1 cellular context compared by ENCODE assay signal in genomic region chr11:118202599-118203422, GRCh38.
TF ChIP-seq lines count a peak whose summit lies in the region.

No MANE protein-coding gene starts in this region.

TF ChIP-seq in HepG2, 621 proteins besides CTCF, POLR2A, EP300 and RAD21 (continued from another document and continues in another):
- TF ChIP-seq, protein P1, sequence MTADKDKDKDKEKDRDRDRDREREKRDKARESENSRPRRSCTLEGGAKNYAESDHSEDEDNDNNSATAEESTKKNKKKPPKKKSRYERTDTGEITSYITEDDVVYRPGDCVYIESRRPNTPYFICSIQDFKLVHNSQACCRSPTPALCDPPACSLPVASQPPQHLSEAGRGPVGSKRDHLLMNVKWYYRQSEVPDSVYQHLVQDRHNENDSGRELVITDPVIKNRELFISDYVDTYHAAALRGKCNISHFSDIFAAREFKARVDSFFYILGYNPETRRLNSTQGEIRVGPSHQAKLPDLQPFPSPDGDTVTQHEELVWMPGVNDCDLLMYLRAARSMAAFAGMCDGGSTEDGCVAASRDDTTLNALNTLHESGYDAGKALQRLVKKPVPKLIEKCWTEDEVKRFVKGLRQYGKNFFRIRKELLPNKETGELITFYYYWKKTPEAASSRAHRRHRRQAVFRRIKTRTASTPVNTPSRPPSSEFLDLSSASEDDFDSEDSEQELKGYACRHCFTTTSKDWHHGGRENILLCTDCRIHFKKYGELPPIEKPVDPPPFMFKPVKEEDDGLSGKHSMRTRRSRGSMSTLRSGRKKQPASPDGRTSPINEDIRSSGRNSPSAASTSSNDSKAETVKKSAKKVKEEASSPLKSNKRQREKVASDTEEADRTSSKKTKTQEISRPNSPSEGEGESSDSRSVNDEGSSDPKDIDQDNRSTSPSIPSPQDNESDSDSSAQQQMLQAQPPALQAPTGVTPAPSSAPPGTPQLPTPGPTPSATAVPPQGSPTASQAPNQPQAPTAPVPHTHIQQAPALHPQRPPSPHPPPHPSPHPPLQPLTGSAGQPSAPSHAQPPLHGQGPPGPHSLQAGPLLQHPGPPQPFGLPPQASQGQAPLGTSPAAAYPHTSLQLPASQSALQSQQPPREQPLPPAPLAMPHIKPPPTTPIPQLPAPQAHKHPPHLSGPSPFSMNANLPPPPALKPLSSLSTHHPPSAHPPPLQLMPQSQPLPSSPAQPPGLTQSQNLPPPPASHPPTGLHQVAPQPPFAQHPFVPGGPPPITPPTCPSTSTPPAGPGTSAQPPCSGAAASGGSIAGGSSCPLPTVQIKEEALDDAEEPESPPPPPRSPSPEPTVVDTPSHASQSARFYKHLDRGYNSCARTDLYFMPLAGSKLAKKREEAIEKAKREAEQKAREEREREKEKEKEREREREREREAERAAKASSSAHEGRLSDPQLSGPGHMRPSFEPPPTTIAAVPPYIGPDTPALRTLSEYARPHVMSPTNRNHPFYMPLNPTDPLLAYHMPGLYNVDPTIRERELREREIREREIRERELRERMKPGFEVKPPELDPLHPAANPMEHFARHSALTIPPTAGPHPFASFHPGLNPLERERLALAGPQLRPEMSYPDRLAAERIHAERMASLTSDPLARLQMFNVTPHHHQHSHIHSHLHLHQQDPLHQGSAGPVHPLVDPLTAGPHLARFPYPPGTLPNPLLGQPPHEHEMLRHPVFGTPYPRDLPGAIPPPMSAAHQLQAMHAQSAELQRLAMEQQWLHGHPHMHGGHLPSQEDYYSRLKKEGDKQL (CRISPR knock-in tag; IDR thresholded peaks at IDR 0.05; ENCODE audit: low read depth): peak; percentile 49; the same call in 1 of the 2 replicates
- TF ChIP-seq ZBTB37 (CRISPR knock-in tag; IDR thresholded peaks at IDR 0.05) (peak; percentile 78; the same call in 1 of the 2 replicates), SIX4 (CRISPR knock-in tag; IDR thresholded peaks at IDR 0.05) (peak; percentile 46), CEBPG (CRISPR knock-in tag; IDR thresholded peaks at IDR 0.05) (peak; percentile 75), YEATS4 (CRISPR knock-in tag; IDR thresholded peaks at IDR 0.05; ENCODE audit: borderline replicate concordance) (peak; percentile 54; the same call in 1 of the 2 replicates), PPARG (CRISPR knock-in tag; conservative IDR thresholded peaks at IDR 0.05) (peak; percentile 87; the same call in 1 of the 2 replicates), CHD2 (IDR thresholded peaks at IDR 0.05; ENCODE audit: low read depth, low read length) (peak; percentile 41; the same call in 1 of the 2 replicates), HNF1B (CRISPR knock-in tag; IDR thresholded peaks at IDR 0.05) (peak; percentile 99), ZNF703 (CRISPR knock-in tag; IDR thresholded peaks at IDR 0.05; ENCODE audit: borderline replicate concordance) (0 out of 2 replicates have a peak, but pooled peaks have one; percentile 64), RFX1 (IDR thresholded peaks at IDR 0.05) (no peak), ZNF704 (CRISPR knock-in tag; IDR thresholded peaks at IDR 0.05; ENCODE audit: borderline replicate concordance) (no peak), SNAI1 (CRISPR knock-in tag; IDR thresholded peaks at IDR 0.05; ENCODE audit: borderline replicate concordance) (peak; percentile 71; the same call in 1 of the 2 replicates), TARDBP (CRISPR knock-in tag; IDR thresholded peaks at IDR 0.05) (peak; percentile 82), MTA1 (CRISPR knock-in tag; IDR thresholded peaks at IDR 0.05; ENCODE audit: borderline replicate concordance) (peak; percentile 74), PITX1 (CRISPR knock-in tag; IDR thresholded peaks at IDR 0.05) (peak; percentile 72; the same call in 1 of the 2 replicates), ATF7-NPFF (CRISPR knock-in tag; IDR thresholded peaks at IDR 0.05; ENCODE audit: low read depth) (no peak), ZNF513 (CRISPR knock-in tag; conservative IDR thresholded peaks at IDR 0.05) (no peak), SOX5 (CRISPR knock-in tag; IDR thresholded peaks at IDR 0.05; ENCODE audit: borderline replicate concordance) (peak; percentile 78), ZNF792 (CRISPR knock-in tag; IDR thresholded peaks at IDR 0.05) (peak; percentile 60; the same call in 1 of the 2 replicates), SAFB2 (CRISPR knock-in tag; IDR thresholded peaks at IDR 0.05; ENCODE audit: borderline replicate concordance, low read depth) (no peak), AGO1 (IDR thresholded peaks at IDR 0.05; ENCODE audit: low read depth, low read length, poor library complexity, severe bottlenecking) (no peak), MTF2 (CRISPR knock-in tag; IDR thresholded peaks at IDR 0.05; ENCODE audit: borderline replicate concordance) (no peak), ZSCAN9 (CRISPR knock-in tag; IDR thresholded peaks at IDR 0.05; ENCODE audit: borderline replicate concordance) (0 out of 2 replicates have a peak, but pooled peaks have one; percentile 30)
- TF ChIP-seq, protein P2, sequence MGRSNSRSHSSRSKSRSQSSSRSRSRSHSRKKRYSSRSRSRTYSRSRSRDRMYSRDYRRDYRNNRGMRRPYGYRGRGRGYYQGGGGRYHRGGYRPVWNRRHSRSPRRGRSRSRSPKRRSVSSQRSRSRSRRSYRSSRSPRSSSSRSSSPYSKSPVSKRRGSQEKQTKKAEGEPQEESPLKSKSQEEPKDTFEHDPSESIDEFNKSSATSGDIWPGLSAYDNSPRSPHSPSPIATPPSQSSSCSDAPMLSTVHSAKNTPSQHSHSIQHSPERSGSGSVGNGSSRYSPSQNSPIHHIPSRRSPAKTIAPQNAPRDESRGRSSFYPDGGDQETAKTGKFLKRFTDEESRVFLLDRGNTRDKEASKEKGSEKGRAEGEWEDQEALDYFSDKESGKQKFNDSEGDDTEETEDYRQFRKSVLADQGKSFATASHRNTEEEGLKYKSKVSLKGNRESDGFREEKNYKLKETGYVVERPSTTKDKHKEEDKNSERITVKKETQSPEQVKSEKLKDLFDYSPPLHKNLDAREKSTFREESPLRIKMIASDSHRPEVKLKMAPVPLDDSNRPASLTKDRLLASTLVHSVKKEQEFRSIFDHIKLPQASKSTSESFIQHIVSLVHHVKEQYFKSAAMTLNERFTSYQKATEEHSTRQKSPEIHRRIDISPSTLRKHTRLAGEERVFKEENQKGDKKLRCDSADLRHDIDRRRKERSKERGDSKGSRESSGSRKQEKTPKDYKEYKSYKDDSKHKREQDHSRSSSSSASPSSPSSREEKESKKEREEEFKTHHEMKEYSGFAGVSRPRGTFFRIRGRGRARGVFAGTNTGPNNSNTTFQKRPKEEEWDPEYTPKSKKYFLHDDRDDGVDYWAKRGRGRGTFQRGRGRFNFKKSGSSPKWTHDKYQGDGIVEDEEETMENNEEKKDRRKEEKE (IDR thresholded peaks at IDR 0.05): no peak
- TF ChIP-seq, protein P3, sequence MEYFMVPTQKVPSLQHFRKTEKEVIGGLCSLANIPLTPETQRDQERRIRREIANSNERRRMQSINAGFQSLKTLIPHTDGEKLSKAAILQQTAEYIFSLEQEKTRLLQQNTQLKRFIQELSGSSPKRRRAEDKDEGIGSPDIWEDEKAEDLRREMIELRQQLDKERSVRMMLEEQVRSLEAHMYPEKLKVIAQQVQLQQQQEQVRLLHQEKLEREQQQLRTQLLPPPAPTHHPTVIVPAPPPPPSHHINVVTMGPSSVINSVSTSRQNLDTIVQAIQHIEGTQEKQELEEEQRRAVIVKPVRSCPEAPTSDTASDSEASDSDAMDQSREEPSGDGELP (IDR thresholded peaks at IDR 0.05; ENCODE audit: borderline replicate concordance, low read depth): peak; percentile 83; the same call in 1 of the 2 replicates
- TF ChIP-seq, protein P4, sequence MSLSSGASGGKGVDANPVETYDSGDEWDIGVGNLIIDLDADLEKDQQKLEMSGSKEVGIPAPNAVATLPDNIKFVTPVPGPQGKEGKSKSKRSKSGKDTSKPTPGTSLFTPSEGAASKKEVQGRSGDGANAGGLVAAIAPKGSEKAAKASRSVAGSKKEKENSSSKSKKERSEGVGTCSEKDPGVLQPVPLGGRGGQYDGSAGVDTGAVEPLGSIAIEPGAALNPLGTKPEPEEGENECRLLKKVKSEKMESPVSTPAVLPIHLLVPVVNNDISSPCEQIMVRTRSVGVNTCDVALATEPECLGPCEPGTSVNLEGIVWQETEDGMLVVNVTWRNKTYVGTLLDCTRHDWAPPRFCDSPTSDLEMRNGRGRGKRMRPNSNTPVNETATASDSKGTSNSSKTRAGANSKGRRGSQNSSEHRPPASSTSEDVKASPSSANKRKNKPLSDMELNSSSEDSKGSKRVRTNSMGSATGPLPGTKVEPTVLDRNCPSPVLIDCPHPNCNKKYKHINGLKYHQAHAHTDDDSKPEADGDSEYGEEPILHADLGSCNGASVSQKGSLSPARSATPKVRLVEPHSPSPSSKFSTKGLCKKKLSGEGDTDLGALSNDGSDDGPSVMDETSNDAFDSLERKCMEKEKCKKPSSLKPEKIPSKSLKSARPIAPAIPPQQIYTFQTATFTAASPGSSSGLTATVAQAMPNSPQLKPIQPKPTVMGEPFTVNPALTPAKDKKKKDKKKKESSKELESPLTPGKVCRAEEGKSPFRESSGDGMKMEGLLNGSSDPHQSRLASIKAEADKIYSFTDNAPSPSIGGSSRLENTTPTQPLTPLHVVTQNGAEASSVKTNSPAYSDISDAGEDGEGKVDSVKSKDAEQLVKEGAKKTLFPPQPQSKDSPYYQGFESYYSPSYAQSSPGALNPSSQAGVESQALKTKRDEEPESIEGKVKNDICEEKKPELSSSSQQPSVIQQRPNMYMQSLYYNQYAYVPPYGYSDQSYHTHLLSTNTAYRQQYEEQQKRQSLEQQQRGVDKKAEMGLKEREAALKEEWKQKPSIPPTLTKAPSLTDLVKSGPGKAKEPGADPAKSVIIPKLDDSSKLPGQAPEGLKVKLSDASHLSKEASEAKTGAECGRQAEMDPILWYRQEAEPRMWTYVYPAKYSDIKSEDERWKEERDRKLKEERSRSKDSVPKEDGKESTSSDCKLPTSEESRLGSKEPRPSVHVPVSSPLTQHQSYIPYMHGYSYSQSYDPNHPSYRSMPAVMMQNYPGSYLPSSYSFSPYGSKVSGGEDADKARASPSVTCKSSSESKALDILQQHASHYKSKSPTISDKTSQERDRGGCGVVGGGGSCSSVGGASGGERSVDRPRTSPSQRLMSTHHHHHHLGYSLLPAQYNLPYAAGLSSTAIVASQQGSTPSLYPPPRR (CRISPR knock-in tag; IDR thresholded peaks at IDR 0.05; ENCODE audit: borderline replicate concordance): peak; percentile 87
- TF ChIP-seq, protein P5, sequence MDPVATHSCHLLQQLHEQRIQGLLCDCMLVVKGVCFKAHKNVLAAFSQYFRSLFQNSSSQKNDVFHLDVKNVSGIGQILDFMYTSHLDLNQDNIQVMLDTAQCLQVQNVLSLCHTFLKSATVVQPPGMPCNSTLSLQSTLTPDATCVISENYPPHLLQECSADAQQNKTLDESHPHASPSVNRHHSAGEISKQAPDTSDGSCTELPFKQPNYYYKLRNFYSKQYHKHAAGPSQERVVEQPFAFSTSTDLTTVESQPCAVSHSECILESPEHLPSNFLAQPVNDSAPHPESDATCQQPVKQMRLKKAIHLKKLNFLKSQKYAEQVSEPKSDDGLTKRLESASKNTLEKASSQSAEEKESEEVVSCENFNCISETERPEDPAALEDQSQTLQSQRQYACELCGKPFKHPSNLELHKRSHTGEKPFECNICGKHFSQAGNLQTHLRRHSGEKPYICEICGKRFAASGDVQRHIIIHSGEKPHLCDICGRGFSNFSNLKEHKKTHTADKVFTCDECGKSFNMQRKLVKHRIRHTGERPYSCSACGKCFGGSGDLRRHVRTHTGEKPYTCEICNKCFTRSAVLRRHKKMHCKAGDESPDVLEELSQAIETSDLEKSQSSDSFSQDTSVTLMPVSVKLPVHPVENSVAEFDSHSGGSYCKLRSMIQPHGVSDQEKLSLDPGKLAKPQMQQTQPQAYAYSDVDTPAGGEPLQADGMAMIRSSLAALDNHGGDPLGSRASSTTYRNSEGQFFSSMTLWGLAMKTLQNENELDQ (CRISPR knock-in tag; IDR thresholded peaks at IDR 0.05; ENCODE audit: borderline replicate concordance): no peak
- TF ChIP-seq, protein P6, sequence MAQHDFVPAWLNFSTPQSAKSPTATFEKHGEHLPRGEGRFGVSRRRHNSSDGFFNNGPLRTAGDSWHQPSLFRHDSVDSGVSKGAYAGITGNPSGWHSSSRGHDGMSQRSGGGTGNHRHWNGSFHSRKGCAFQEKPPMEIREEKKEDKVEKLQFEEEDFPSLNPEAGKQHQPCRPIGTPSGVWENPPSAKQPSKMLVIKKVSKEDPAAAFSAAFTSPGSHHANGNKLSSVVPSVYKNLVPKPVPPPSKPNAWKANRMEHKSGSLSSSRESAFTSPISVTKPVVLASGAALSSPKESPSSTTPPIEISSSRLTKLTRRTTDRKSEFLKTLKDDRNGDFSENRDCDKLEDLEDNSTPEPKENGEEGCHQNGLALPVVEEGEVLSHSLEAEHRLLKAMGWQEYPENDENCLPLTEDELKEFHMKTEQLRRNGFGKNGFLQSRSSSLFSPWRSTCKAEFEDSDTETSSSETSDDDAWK (CRISPR knock-in tag; IDR thresholded peaks at IDR 0.05): no peak
